7 cellular contexts compared by ENCODE assay signal in genomic region chr2:152098798-152099654, GRCh38. TPM values are rescaled to one million over a fixed set of nuclear protein-coding genes. Genes with fewer than 3 reads are reported as not detected.
A peak's percentile ranks its signal among the peaks of the same experiment; 100 is the strongest.
DNase-seq lines count a peak whose midpoint lies in the region; ATAC-seq and TF ChIP-seq lines count a peak whose summit lies in the region.

CACNB4 (minus strand) TSS chr2:152099044.

- H3K27ac ChIP-seq in HCT116 (ENCODE audit: low read depth, low read length) (peak within 1 kb of the TSS; percentile 4; the same call in 1 of the 2 replicates), urinary bladder (ENCODE audit: low read depth) (no peak within 1 kb of the TSS)

- no peaks in the 10 kb centered on the region for H3K9me3 ChIP-seq in HCT116 (ENCODE audit: control insufficient read depth in 1 of 2, insufficient read depth in 1 of 2, low read depth in 1 of 2, low read length in 2 of 2)

- H3K9me3 Mint-ChIP-seq in mesothelial cell of epicardium, result no peaks in the 10 kb centered on the region

- H3K79me2 ChIP-seq in HCT116 (ENCODE audit: insufficient read depth, low read length), result no peaks in the 10 kb centered on the region

- peak within 1 kb of the TSS; percentile 80 for H3K4me2 ChIP-seq in HCT116 (ENCODE audit: low read length)

- no peaks in the 10 kb centered on the region for H3K36me3 ChIP-seq in HCT116 (ENCODE audit: control insufficient read depth in 1 of 2, insufficient read depth in 2 of 2, low read length in 2 of 2)
- H3K36me3 ChIP-seq in urinary bladder (ENCODE audit: insufficient read depth), result no peaks in the 10 kb centered on the region

- H3K9me2 ChIP-seq in HCT116 (ENCODE audit: insufficient read depth), result no peaks in the 10 kb centered on the region

- RAD21 ChIA-PET in HCT116 (lab: Charles Lee; ENCODE audit: low non-redundant PET in 1 of 2, low total read pairs in 2 of 2, uncharacterized antibody in 2 of 2, unreplicated experiment in 2 of 2), result no interaction called here

- H3K9ac ChIP-seq in HCT116 (ENCODE audit: low read length), result peak within 1 kb of the TSS; percentile 47

- H3K4me3 Mint-ChIP-seq in mesothelial cell of epicardium, result peak within 1 kb of the TSS; percentile 83

- peaks cover 21% of the 10 kb centered on the region for H3K4me1 Mint-ChIP-seq in mesothelial cell of epicardium

- POLR2A ChIA-PET in HCT116 (lab: Charles Lee), result no interaction called here

- H3K36me3 Mint-ChIP-seq in mesothelial cell of epicardium, result no peaks in the 10 kb centered on the region

- TF ChIP-seq CTCF in HCT116 (IDR thresholded peaks at IDR 0.05 in 2 of 3, conservative IDR thresholded peaks at IDR 0.05 in 1 of 3; ENCODE audit: borderline replicate concordance in 1 of 3, insufficient read depth in 1 of 3, low read depth in 2 of 3, low read length in 2 of 3), result no peak
- no peak for TF ChIP-seq CTCF in mesothelial cell of epicardium (IDR thresholded peaks at IDR 0.05; ENCODE audit: unreplicated experiment)

- H3K4me3 ChIP-seq in GM08714 (ENCODE audit: low read length) (peak within 1 kb of the TSS; percentile 79), HCT116 (replicated peaks in 1 of 2; ENCODE audit: low read depth in 1 of 2, low read length in 2 of 2) (peak within 1 kb of the TSS; percentile 42 to 58), urinary bladder (ENCODE audit: low read depth, low read length) (peak within 1 kb of the TSS; percentile 63)

- in situ Hi-C loops in SK-MEL-5 (cut with HindIII; ENCODE audit: low pct_unique_long_range_greater_than_20kb, low sequenced_read_pairs), result no loop called here

- CTCF ChIA-PET in HCT116 (lab: Charles Lee), result no interaction called here

- TF ChIP-seq POLR2A in HCT116 (IDR thresholded peaks at IDR 0.05; ENCODE audit: borderline replicate concordance, extremely low read depth, insufficient read depth, insufficient read length), result no peak

- ATAC-seq in HCT116, result peak; percentile 53
- ATAC-seq in GM21367 (IDR thresholded peaks at IDR 0.05; ENCODE audit: unreplicated experiment), result no peak

- peak within 1 kb of the TSS; percentile 68 for H3K27ac Mint-ChIP-seq in mesothelial cell of epicardium

- no TSS peak for BruUV-seq in HCT116 (replicated peaks; lab: Mats Ljungman, UMichigan)

- under 1% methylated on average over 65 of the region's 65 CpGs for WGBS in urinary bladder

- peaks cover 76% of the 10 kb centered on the region for H3K27me3 Mint-ChIP-seq in mesothelial cell of epicardium (ENCODE audit: low read depth)

- H2AFZ ChIP-seq in HCT116 (ENCODE audit: low read depth, low read length, poor library complexity, severe bottlenecking), result peak within 1 kb of the TSS; percentile 51

- H4K20me1 ChIP-seq in HCT116 (ENCODE audit: insufficient read depth), result no peaks in the 10 kb centered on the region

- intact Hi-C loops in HCT116 (cut with micrococcal nuclease), result no loop called here

- DNase-seq in HCT116 (ENCODE audit: low read depth, low spot score) (no peak), SK-MEL-5 (ENCODE audit: low read depth, low spot score) (peak; percentile 2), ecto neural progenitor cell (ENCODE audit: low spot score) (peak; percentile 64), mesothelial cell of epicardium (ENCODE audit: low spot score in 2 of 2, unreplicated experiment in 2 of 2) (no peak)

- peaks cover 0 to 21% of the 10 kb centered on the region in 2 experiments; a peak in 2 of 4 replicates for H3K4me1 ChIP-seq in HCT116 (ENCODE audit: control insufficient read depth in 1 of 2, insufficient read depth in 2 of 2, low read length in 2 of 2)
- no peaks in the 10 kb centered on the region for H3K4me1 ChIP-seq in urinary bladder (ENCODE audit: insufficient read depth)

- no peaks in the 10 kb centered on the region for H3K27me3 ChIP-seq in HCT116 (ENCODE audit: insufficient read depth, low read length)

- TF ChIP-seq RAD21 in HCT116 (IDR thresholded peaks at IDR 0.05; ENCODE audit: low read depth), result no peak

TF ChIP-seq in HCT116, 20 proteins besides CTCF, POLR2A, EP300 and RAD21:
- TF ChIP-seq FOSL1 (IDR thresholded peaks at IDR 0.05; ENCODE audit: low read depth) (no peak), POLR2AphosphoS5 (IDR thresholded peaks at IDR 0.05; ENCODE audit: low read depth, low read length) (no peak), EZH2phosphoT487 (IDR thresholded peaks at IDR 0.05; ENCODE audit: borderline replicate concordance) (no peak), SIN3A (IDR thresholded peaks at IDR 0.05; ENCODE audit: low read depth) (no peak), SP1 (IDR thresholded peaks at IDR 0.05; ENCODE audit: low read depth) (no peak), EZH2 (IDR thresholded peaks at IDR 0.05) (no peak), ZNF274 (IDR thresholded peaks at IDR 0.05; ENCODE audit: low read depth, low read length) (no peak), ZBTB33 (IDR thresholded peaks at IDR 0.05; ENCODE audit: extremely low read depth, insufficient replicate concordance, low read length) (no peak), ZFX (IDR thresholded peaks at IDR 0.05) (no peak), REST (IDR thresholded peaks at IDR 0.05; ENCODE audit: low read depth) (no peak), CBX3 (IDR thresholded peaks at IDR 0.05; ENCODE audit: low read depth) (no peak), TCF7L2 (IDR thresholded peaks at IDR 0.05; ENCODE audit: borderline replicate concordance, extremely low read depth, insufficient read depth, insufficient read length) (no peak), ATF3 (IDR thresholded peaks at IDR 0.05) (no peak), ELF1 (IDR thresholded peaks at IDR 0.05; ENCODE audit: borderline replicate concordance, low read depth) (no peak), EGR1 (IDR thresholded peaks at IDR 0.05; ENCODE audit: low read depth) (no peak), MAX (IDR thresholded peaks at IDR 0.05) (no peak), YY1 (IDR thresholded peaks at IDR 0.05; ENCODE audit: extremely low read depth, insufficient replicate concordance, low read depth, low read length) (no peak), SRF (IDR thresholded peaks at IDR 0.05; ENCODE audit: low read depth) (no peak)

RNA-seq across cellular contexts. Expression of gene CACNB4, which starts in this region (rescaled TPM):
- 2.0 TPM for total RNA-seq in HCT116 (2021; ENCODE audit: unreplicated experiment)
- polyA plus RNA-seq in HCT116 (2012), result 1.1 and 1.3 TPM in 2 replicates
- total RNA-seq in SK-MEL-5 (2014; rRNA removed; shearing (Covaris generic)), result 0.29 and 0.35 TPM in 2 replicates
- polyA plus RNA-seq in SK-MEL-5 (2015; cell fraction: cytosol; rRNA removed), result 0.02 and 0.06 TPM in 2 replicates
- polyA plus RNA-seq in SK-MEL-5 (2015; cell fraction: nucleus; rRNA removed), result 1.7 and 2.3 TPM in 2 replicates
- 3.3 to 4.1 TPM (median 3.5 TPM) in 3 replicates for total RNA-seq in mesothelial cell of epicardium
- total RNA-seq in urinary bladder, result 33.9 TPM
- polyA plus RNA-seq in urinary bladder, result 4.8 TPM

Comparison
In these comparisons a context has a peak if more than half of its experiments do, and no peak if none do; other contexts are left out.
1. DNase-seq: peak in SK-MEL-5 (single experiment) and ecto neural progenitor cell (single experiment); none in HCT116 (single experiment) and mesothelial cell of epicardium (0 of 2).
2. Peak in every context shown above with its lines, with median percentiles within 50 percentile points of each other: H3K4me3 ChIP-seq.